Comparison of ENCODE assay signal across 8 cellular contexts in genomic region chr9:89496645-89497044, GRCh38. TPM values are rescaled to one million over a fixed set of nuclear protein-coding genes. Genes with fewer than 3 reads are reported as not detected.
A peak's percentile ranks its signal among the peaks of the same experiment; 100 is the strongest.
DNase-seq lines count a peak whose midpoint lies in the region; ATAC-seq and TF ChIP-seq lines count a peak whose summit lies in the region.

No MANE protein-coding gene starts in this region.

- peaks cover 57% of the 10 kb centered on the region for H4K20me1 ChIP-seq in BLaER1

- H3K27me3 Mint-ChIP-seq in nephron (ENCODE audit: low read depth) = no peaks in the 10 kb centered on the region

- H3K4me2 ChIP-seq in BLaER1 = peak overlapping the region; percentile 100

- H3K4me1 ChIP-seq in BLaER1 (peaks cover 89% of the 10 kb centered on the region), duodenal mucosa (ENCODE audit: control insufficient read depth in 1 of 2, insufficient read depth in 2 of 2, low read length in 2 of 2) (peaks cover 49 to 71% of the 10 kb centered on the region in 2 donors)

- ATAC-seq in GM19351 (IDR thresholded peaks at IDR 0.05; ENCODE audit: unreplicated experiment) = no peak
- ATAC-seq in GM18861 (IDR thresholded peaks at IDR 0.05; ENCODE audit: unreplicated experiment) = no peak

- peaks cover 17% of the 10 kb centered on the region for H3K36me3 ChIP-seq in BLaER1
- H3K36me3 ChIP-seq in duodenal mucosa (ENCODE audit: control insufficient read depth in 1 of 2, insufficient read depth in 2 of 2, low read length in 2 of 2) = no peaks in the 10 kb centered on the region

- H3K27ac Mint-ChIP-seq in nephron = peak overlapping the region; percentile 35 to 90 (median 64)

- H3K4me3 ChIP-seq in BLaER1 = peak overlapping the region; percentile 97
- H3K4me3 ChIP-seq in Jurkat, Clone E6-1 (ENCODE audit: low read length) = peak overlapping the region; percentile 87
- peak overlapping the region; percentile 70 for H3K4me3 ChIP-seq in duodenal mucosa (ENCODE audit: low read depth in 1 of 2, low read length in 2 of 2)

- DNase-seq in Jurkat, Clone E6-1 (ENCODE audit: low read depth, low spot score) = no peak
- no peak for DNase-seq in NCI-H1694 treated with DMSO at 0.1 percent for 48 hours (lab: John Stamatoyannopoulos, UW)
- no peak for DNase-seq in dermis blood vessel endothelial cell

- peak overlapping the region; percentile 80 to 83 (median 83) for H3K4me3 Mint-ChIP-seq in nephron

- peaks cover 20% of the 10 kb centered on the region for H3K4me1 Mint-ChIP-seq in nephron

- TF ChIP-seq CTCF in nephron (IDR thresholded peaks at IDR 0.05; ENCODE audit: unreplicated experiment in 3 of 3) = no peak

- H3K27me3 ChIP-seq in BLaER1 = no peaks in the 10 kb centered on the region
- no peaks in the 10 kb centered on the region for H3K27me3 ChIP-seq in duodenal mucosa (ENCODE audit: control insufficient read depth in 1 of 2, insufficient read depth in 2 of 2, low read length in 2 of 2)

- H3K9me3 Mint-ChIP-seq in nephron = no peaks in the 10 kb centered on the region

- H3K9ac ChIP-seq in BLaER1 (peak overlapping the region; percentile 93), duodenal mucosa (ENCODE audit: low read depth in 1 of 2, low read length in 2 of 2) (peak overlapping the region; percentile 58 to 65)

- H3K27ac ChIP-seq in BLaER1 = peak overlapping the region; percentile 93
- H3K27ac ChIP-seq in duodenal mucosa (ENCODE audit: low read depth, low read length) = peak overlapping the region; percentile 65

- no peaks in the 10 kb centered on the region for H3K36me3 Mint-ChIP-seq in nephron (ENCODE audit: low read depth)

- H3K9me3 ChIP-seq in BLaER1 (no peaks in the 10 kb centered on the region), duodenal mucosa (ENCODE audit: control insufficient read depth in 1 of 2, low read length in 2 of 2) (no peaks in the 10 kb centered on the region)

RNA-seq across cellular contexts. Expression of gene SEMA4D, which starts 1.3 kb away (rescaled TPM):
- polyA plus RNA-seq in Jurkat, Clone E6-1 (2012; ENCODE audit: insufficient read depth, insufficient read length) = 50.1 TPM
- total RNA-seq in dermis blood vessel endothelial cell = 2.9 and 8.1 TPM in 2 replicates
